In the genomic region with DNA sequence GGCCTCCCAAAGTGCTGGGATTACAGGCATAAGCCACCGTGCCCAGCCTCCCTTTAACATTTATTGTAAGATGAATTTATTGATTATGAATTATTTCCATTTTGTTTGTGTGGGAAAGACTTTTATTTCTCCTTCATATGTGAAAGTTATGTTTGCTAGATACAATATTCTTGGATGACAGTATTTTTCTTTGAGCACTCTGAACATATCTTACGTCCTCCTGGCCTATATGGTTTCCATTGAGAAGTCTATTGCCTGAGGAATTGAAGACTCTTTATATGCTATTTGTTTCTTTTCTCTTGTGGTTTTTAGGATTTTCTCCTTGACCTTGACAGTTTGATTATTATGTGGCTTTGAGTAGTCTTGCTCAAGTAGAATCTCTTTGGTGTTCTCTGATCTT, we compare ENCODE assay signal across 10 cellular contexts.
"Had no signal": no experiment of that assay in that cellular context is flagged by ENCODE, and none has a peak within 500 bp of the region (broad histone marks: within the 10 kb centered on the region; RNA-seq: fewer than 3 reads in every experiment).

No MANE protein-coding gene starts in this region.

- H2AFZ ChIP-seq: GM23248, GM23338 had no signal

- H3K9me3 ChIP-seq: HAP-1 had no signal

- DNase-seq: GM23248, GOT3, H7, H9, HCEC 1CT, HFFc6 had no signal

- H3K9ac ChIP-seq: GM23248 had no signal

- H3K36me3 ChIP-seq: HAP-1 had no signal

- H3K4me2 ChIP-seq: GM23338 had no signal

- H3K4me1 Mint-ChIP-seq: GM23338, H9 had no signal

- H3K4me1 ChIP-seq: HAP-1 had no signal

- H3K4me3 Mint-ChIP-seq: GM23338, H9, HFFc6 had no signal

- H3K27ac ChIP-seq: GM23248 had no signal

- H3K27ac Mint-ChIP-seq: GM23338, H9, HFFc6 had no signal

- FAIRE-seq: H1, H54 had no signal

- H3K4me3 ChIP-seq: GM23248, GM23338, HAP-1 had no signal
